In genomic region chr20:43942213-43942590, GRCh38 we compare ENCODE assay signal across 10 cellular contexts. TPM values are rescaled to one million over a fixed set of nuclear protein-coding genes. Genes with fewer than 3 reads are reported as not detected.
DNase-seq lines count a peak whose midpoint lies in the region; ATAC-seq lines count a peak whose summit lies in the region.
"Had no signal": no experiment of that assay in that cellular context is flagged by ENCODE, and none has a peak within 500 bp of the region (broad histone marks: within the 10 kb centered on the region; RNA-seq: fewer than 3 reads in every experiment).

No MANE protein-coding gene starts in this region.

- no peaks in the 10 kb centered on the region for H3K9me3 Mint-ChIP-seq in activated CD8-positive, alpha-beta memory T cell treated with anti-CD3 and anti-CD28 coated beads, Interleukin-2, amount 10 ng/mL, durations not matched to agents 7 days and 5 days (ENCODE audit: low read depth)
- H3K9me3 Mint-ChIP-seq in central memory CD8-positive, alpha-beta T cell = no peaks in the 10 kb centered on the region
- no peaks in the 10 kb centered on the region for H3K9me3 Mint-ChIP-seq in stimulated activated naive CD8-positive, alpha-beta T cell treated with anti-CD3 and anti-CD28 coated beads, Interleukin-15, amount 100 ng/mL, for 72 hours

- peaks cover 16% of the 10 kb centered on the region for H3K79me2 ChIP-seq in Karpas-422 (ENCODE audit: low read length)
- H3K79me2 ChIP-seq: hepatocyte had no signal

- no peak for DNase-seq in activated CD8-positive, alpha-beta memory T cell treated with anti-CD3 and anti-CD28 coated beads, Interleukin-2, amount 10 ng/mL, durations not matched to agents 7 days and 5 days
- DNase-seq in activated CD8-positive, alpha-beta memory T cell treated with anti-CD3 and anti-CD28 coated beads, Interleukin-2, amount 50 U/mL, for 4 hours = no peak
- DNase-seq in Karpas-422 (no peak), anterior cingulate cortex (lab: John Stamatoyannopoulos, UW) (no peak)
- DNase-seq in central memory CD8-positive, alpha-beta T cell (ENCODE audit: low spot score in 2 of 2) = no peak
- DNase-seq in stimulated activated naive CD8-positive, alpha-beta T cell treated with anti-CD3 and anti-CD28 coated beads, Interleukin-15, amount 100 ng/mL, for 72 hours = no peak

- CTCF ChIA-PET in activated CD8-positive, alpha-beta memory T cell treated with anti-CD3 and anti-CD28 coated beads, Interleukin-2, amount 10 ng/mL, durations not matched to agents 7 days and 5 days (lab: Charles Lee) = interaction anchor here (0.8 to 3.7 kb wide), 11 partner anchors 8 to 191 kb away, joined by 3 to 15 read pairs (median 5); no protein-coding TSS in a partner anchor

- peaks cover 5% of the 10 kb centered on the region for H3K36me3 Mint-ChIP-seq in activated CD8-positive, alpha-beta memory T cell treated with anti-CD3 and anti-CD28 coated beads, Interleukin-2, amount 10 ng/mL, durations not matched to agents 7 days and 5 days
- peaks cover 3% of the 10 kb centered on the region for H3K36me3 Mint-ChIP-seq in central memory CD8-positive, alpha-beta T cell (ENCODE audit: insufficient read depth)

- H3K9me2 ChIP-seq in Karpas-422 (replicated peaks; ENCODE audit: insufficient read depth, low read length) = no peaks in the 10 kb centered on the region

- peak overlapping the region; percentile 70 for H3K9ac ChIP-seq in Karpas-422 (ENCODE audit: low read length)

- H3K27me3 ChIP-seq in Karpas-422 (ENCODE audit: low read length) = no peaks in the 10 kb centered on the region
- H3K27me3 ChIP-seq: hepatocyte had no signal

- H3K4me3 ChIP-seq in Karpas-422 (ENCODE audit: low read length) = peak overlapping the region; percentile 40
- H3K4me3 ChIP-seq: hepatocyte had no signal

- H3K4me1 ChIP-seq in Karpas-422 (ENCODE audit: low read length) = peaks cover 100% of the 10 kb centered on the region

- peak; percentile 3 for ATAC-seq in activated CD8-positive, alpha-beta memory T cell treated with anti-CD3 and anti-CD28 coated beads, Interleukin-2, amount 10 ng/mL, durations not matched to agents 7 days and 5 days
- ATAC-seq in central memory CD8-positive, alpha-beta T cell (replicated peaks; ENCODE audit: extremely low read depth, poor library complexity, severe bottlenecking) = no peak
- ATAC-seq in stimulated activated naive CD8-positive, alpha-beta T cell treated with anti-CD3 and anti-CD28 coated beads, Interleukin-15, amount 100 ng/mL, for 72 hours = peak; percentile 19
- no peak for ATAC-seq in GM19452 (IDR thresholded peaks at IDR 0.05; ENCODE audit: unreplicated experiment)
- no peak for ATAC-seq in GM21576 (IDR thresholded peaks at IDR 0.05; ENCODE audit: unreplicated experiment)

- H2AFZ ChIP-seq in Karpas-422 (ENCODE audit: low read length) = no peak overlapping the region
- H2AFZ ChIP-seq: hepatocyte had no signal

- peak overlapping the region; percentile 99 for H3K27ac ChIP-seq in Karpas-422 (ENCODE audit: low read length)
- H3K27ac ChIP-seq: hepatocyte had no signal

- peaks cover 54% of the 10 kb centered on the region for H3K4me1 Mint-ChIP-seq in activated CD8-positive, alpha-beta memory T cell treated with anti-CD3 and anti-CD28 coated beads, Interleukin-2, amount 10 ng/mL, durations not matched to agents 7 days and 5 days
- H3K4me1 Mint-ChIP-seq in central memory CD8-positive, alpha-beta T cell = peaks cover 53% of the 10 kb centered on the region
- peaks cover 66% of the 10 kb centered on the region for H3K4me1 Mint-ChIP-seq in stimulated activated naive CD8-positive, alpha-beta T cell treated with anti-CD3 and anti-CD28 coated beads, Interleukin-15, amount 100 ng/mL, for 72 hours

- H3K4me2 ChIP-seq in Karpas-422 (ENCODE audit: low read depth, low read length, poor library complexity, severe bottlenecking) = peak overlapping the region; percentile 86
- H3K4me2 ChIP-seq: hepatocyte had no signal

- H3K27ac Mint-ChIP-seq in activated CD8-positive, alpha-beta memory T cell treated with anti-CD3 and anti-CD28 coated beads, Interleukin-2, amount 10 ng/mL, durations not matched to agents 7 days and 5 days = peak overlapping the region; percentile 92
- no peak overlapping the region for H3K27ac Mint-ChIP-seq in central memory CD8-positive, alpha-beta T cell (ENCODE audit: low read depth)
- peak overlapping the region in 1 of 2 donors; percentile 90 for H3K27ac Mint-ChIP-seq in stimulated activated naive CD8-positive, alpha-beta T cell treated with anti-CD3 and anti-CD28 coated beads, Interleukin-15, amount 100 ng/mL, for 72 hours

- peaks cover 47% of the 10 kb centered on the region for H3K27me3 Mint-ChIP-seq in activated CD8-positive, alpha-beta memory T cell treated with anti-CD3 and anti-CD28 coated beads, Interleukin-2, amount 10 ng/mL, durations not matched to agents 7 days and 5 days
- H3K27me3 Mint-ChIP-seq in central memory CD8-positive, alpha-beta T cell = peaks cover 3% of the 10 kb centered on the region
- H3K27me3 Mint-ChIP-seq in stimulated activated naive CD8-positive, alpha-beta T cell treated with anti-CD3 and anti-CD28 coated beads, Interleukin-15, amount 100 ng/mL, for 72 hours = peaks cover 66% of the 10 kb centered on the region

- no peaks in the 10 kb centered on the region for H4K20me1 ChIP-seq in Karpas-422 (ENCODE audit: insufficient read depth, low read depth, low read length)

- H3K9me3 ChIP-seq in Karpas-422 (ENCODE audit: low read length) = no peaks in the 10 kb centered on the region

- H3K4me3 Mint-ChIP-seq in activated CD8-positive, alpha-beta memory T cell treated with anti-CD3 and anti-CD28 coated beads, Interleukin-2, amount 10 ng/mL, durations not matched to agents 7 days and 5 days = no peak overlapping the region
- H3K4me3 Mint-ChIP-seq in central memory CD8-positive, alpha-beta T cell = peak overlapping the region; percentile 60
- H3K4me3 Mint-ChIP-seq in stimulated activated naive CD8-positive, alpha-beta T cell treated with anti-CD3 and anti-CD28 coated beads, Interleukin-15, amount 100 ng/mL, for 72 hours = peak overlapping the region; percentile 55 to 59

- no peaks in the 10 kb centered on the region for H3K36me3 ChIP-seq in Karpas-422 (ENCODE audit: insufficient read depth, low read length)

RNA-seq across cellular contexts. Expression of gene TOX2, which starts 27.6 kb away (rescaled TPM):
- 1 to 10 TPM; 1.8 to 1.9 TPM for total RNA-seq in activated CD8-positive, alpha-beta memory T cell treated with anti-CD3 and anti-CD28 coated beads, Interleukin-2, amount 10 ng/mL, durations not matched to agents 7 days and 5 days
- total RNA-seq in Karpas-422 (2014; rRNA removed; shearing (Covaris generic); ENCODE audit: low replicate concordance) = 42.9 and 54.1 TPM in 2 replicates
- total RNA-seq: bronchial epithelial cell had no signal

Comparison
In these comparisons a context has a peak if more than half of its experiments do, and no peak if none do; other contexts are left out.
1. ATAC-seq: peak in activated CD8-positive, alpha-beta memory T cell treated with anti-CD3 and anti-CD28 coated beads, Interleukin-2, amount 10 ng/mL, durations not matched to agents 7 days and 5 days (single experiment) and stimulated activated naive CD8-positive, alpha-beta T cell treated with anti-CD3 and anti-CD28 coated beads, Interleukin-15, amount 100 ng/mL, for 72 hours (single experiment); none in central memory CD8-positive, alpha-beta T cell (single experiment), GM19452 (single experiment) and GM21576 (single experiment).
2. RNA of gene TOX2, which starts 27.6 kb away (total RNA-seq): 42.9 to 54.1 TPM in Karpas-422; 1.8 to 1.9 TPM in activated CD8-positive, alpha-beta memory T cell treated with anti-CD3 and anti-CD28 coated beads, Interleukin-2, amount 10 ng/mL, durations not matched to agents 7 days and 5 days; every median in the first group is over 10 times any median in the second.